11 cellular contexts compared by ENCODE assay signal in genomic region chr19:50921391-50922315, GRCh38. TPM values are rescaled to one million over a fixed set of nuclear protein-coding genes. Genes with fewer than 3 reads are reported as not detected.
DNase-seq lines count a peak whose midpoint lies in the region; ATAC-seq and TF ChIP-seq lines count a peak whose summit lies in the region.
"Had no signal": no experiment of that assay in that cellular context is flagged by ENCODE, and none has a peak within 500 bp of the region (broad histone marks: within the 10 kb centered on the region; RNA-seq: fewer than 3 reads in every experiment).

No MANE protein-coding gene starts in this region.

- H3K9me3 ChIP-seq in SK-N-MC (ENCODE audit: low read depth, low read length) = no peaks in the 10 kb centered on the region
- H3K9me3 ChIP-seq in suprapubic skin = no peaks in the 10 kb centered on the region

- H3K36me3 ChIP-seq in SK-N-MC (ENCODE audit: insufficient read depth, low read length) = no peaks in the 10 kb centered on the region
- no peaks in the 10 kb centered on the region for H3K36me3 ChIP-seq in suprapubic skin

- H3K27me3 Mint-ChIP-seq in chondrocyte (ENCODE audit: low read depth) = peaks cover 37% of the 10 kb centered on the region

- DNase-seq in EL (peak; percentile 12), SK-N-MC (ENCODE audit: low read depth, low spot score) (no peak), myocyte (ENCODE audit: low read depth) (peak; percentile 18), suprapubic skin (ENCODE audit: low spot score in 2 of 2) (no peak), chondrocyte (ENCODE audit: low spot score) (no peak)

- no peak for TF ChIP-seq CTCF in suprapubic skin (IDR thresholded peaks at IDR 0.05)
- no peak for TF ChIP-seq CTCF in chondrocyte (IDR thresholded peaks at IDR 0.05)

- H3K27me3 ChIP-seq in suprapubic skin = peaks cover 37% of the 10 kb centered on the region

- H3K9me3 Mint-ChIP-seq in chondrocyte (ENCODE audit: low read depth) = no peaks in the 10 kb centered on the region
- H3K9me3 Mint-ChIP-seq: naive thymus-derived CD8-positive, alpha-beta T cell; T-cell had no signal

- 4% methylated on average over 12 of the region's 12 CpGs for WGBS in suprapubic skin

- no peak overlapping the region for H3K4me3 Mint-ChIP-seq in chondrocyte (ENCODE audit: unreplicated experiment)
- H3K4me3 Mint-ChIP-seq: naive thymus-derived CD8-positive, alpha-beta T cell; T-cell had no signal

- peak overlapping the region; percentile 48 for H3K9ac ChIP-seq in SK-N-MC (ENCODE audit: insufficient read length)

- no peaks in the 10 kb centered on the region for H3K4me1 Mint-ChIP-seq in chondrocyte (ENCODE audit: low read depth)

- no peak for TF ChIP-seq EP300 in suprapubic skin (IDR thresholded peaks at IDR 0.05)

- H3K36me3 Mint-ChIP-seq in chondrocyte (ENCODE audit: low read depth) = no peaks in the 10 kb centered on the region
- H3K36me3 Mint-ChIP-seq: naive thymus-derived CD8-positive, alpha-beta T cell; T-cell had no signal

- ATAC-seq in HG02798 (IDR thresholded peaks at IDR 0.05; ENCODE audit: poor library complexity, unreplicated experiment) (peak; percentile 4), GM21367 (IDR thresholded peaks at IDR 0.05; ENCODE audit: unreplicated experiment) (no peak)

- no peak for TF ChIP-seq POLR2A in suprapubic skin (IDR thresholded peaks at IDR 0.05)

- no peak overlapping the region for H3K27ac Mint-ChIP-seq in chondrocyte (ENCODE audit: unreplicated experiment)
- H3K27ac Mint-ChIP-seq: T-cell had no signal

- H3K27ac ChIP-seq in SK-N-MC = peak overlapping the region; percentile 76
- H3K27ac ChIP-seq in suprapubic skin = no peak overlapping the region

- peak overlapping the region; percentile 69 for H3K4me3 ChIP-seq in SK-N-MC
- H3K4me3 ChIP-seq in suprapubic skin = no peak overlapping the region

- peaks cover 11% of the 10 kb centered on the region for H3K4me1 ChIP-seq in suprapubic skin

RNA-seq across cellular contexts. Expression of gene KLK4, which starts 10.5 kb away (rescaled TPM):
- total RNA-seq in myocyte (not detected in 2 replicates), suprapubic skin (1 to 10 TPM in 1 of 4 donors, under 1 TPM in 1, not detected in 2; 0.83 to 1.6 TPM), chondrocyte (not detected in 3 replicates)
- polyA plus RNA-seq in myocyte (2012) = 0.08 TPM
- total RNA-seq: dermis microvascular lymphatic vessel endothelial cell; naive thymus-derived CD8-positive, alpha-beta T cell; T-cell; temporal lobe had no signal
- polyA plus RNA-seq: naive thymus-derived CD8-positive, alpha-beta T cell had no signal

RNA-seq across cellular contexts. Expression of gene KLK5, which starts 31.2 kb away (rescaled TPM):
- total RNA-seq in myocyte (not detected in 2 replicates), suprapubic skin (100 to 1,000 TPM in 3 of 4 donors, 10 to 100 TPM in 1; 40.3 to 299 (median 177) TPM), chondrocyte (0.38 to 0.42 TPM in 2 of 3 replicates, not detected in the other)
- polyA plus RNA-seq in myocyte (2012) = not detected
- total RNA-seq: dermis microvascular lymphatic vessel endothelial cell; naive thymus-derived CD8-positive, alpha-beta T cell; T-cell; temporal lobe had no signal
- polyA plus RNA-seq: naive thymus-derived CD8-positive, alpha-beta T cell had no signal

RNA-seq across cellular contexts. Expression of gene KLK6, which starts 47.7 kb away (rescaled TPM):
- not detected in 2 replicates for total RNA-seq in myocyte
- not detected for polyA plus RNA-seq in myocyte (2012)
- 10 to 100 TPM in 1 of 4 donors, 1 to 10 TPM in 2, not detected in 1; 5.4 to 56.9 (median 9.0) TPM for total RNA-seq in suprapubic skin
- total RNA-seq in chondrocyte = not detected in 3 replicates
- total RNA-seq: dermis microvascular lymphatic vessel endothelial cell; naive thymus-derived CD8-positive, alpha-beta T cell; T-cell had no signal
- polyA plus RNA-seq: naive thymus-derived CD8-positive, alpha-beta T cell had no signal

RNA-seq across cellular contexts. Expression of gene KLK2, which starts 48.4 kb away (rescaled TPM):
- total RNA-seq in myocyte = not detected in 2 replicates
- not detected for polyA plus RNA-seq in myocyte (2012)
- total RNA-seq in suprapubic skin = not detected
- total RNA-seq in chondrocyte = not detected in 3 replicates
- total RNA-seq: dermis microvascular lymphatic vessel endothelial cell; naive thymus-derived CD8-positive, alpha-beta T cell; T-cell; temporal lobe had no signal
- polyA plus RNA-seq: naive thymus-derived CD8-positive, alpha-beta T cell had no signal

Comparison
In these comparisons a context has a peak if more than half of its experiments do, and no peak if none do; other contexts are left out.
1. DNase-seq: peak in EL (single experiment) and myocyte (single experiment); none in SK-N-MC (single experiment), suprapubic skin (0 of 2) and chondrocyte (single experiment).
2. RNA of gene KLK5, which starts 31.2 kb away (total RNA-seq): 40.3 to 299 TPM in suprapubic skin; 0.38 to 0.42 TPM in chondrocyte and not detected in myocyte; every median in the first group is over 10 times any median in the second.